ENCODE assay signal across 1 cellular context in genomic region chr15:65796610-65797012, GRCh38.
TF ChIP-seq lines count a peak whose summit lies in the region.

No MANE protein-coding gene starts in this region.

TF ChIP-seq in K562, 482 proteins besides CTCF, POLR2A, EP300 and RAD21 (continued from another document and continues in another):
- TF ChIP-seq UBTF (IDR thresholded peaks at IDR 0.05; ENCODE audit: borderline replicate concordance in 1 of 2, low read depth in 2 of 2, low read length in 2 of 2) = no peak
- peak; percentile 85; the same call in 1 of the 2 replicates for TF ChIP-seq CTBP1 (IDR thresholded peaks at IDR 0.05; ENCODE audit: borderline replicate concordance)
- no peak for TF ChIP-seq PRMT5 (CRISPR knock-in tag; IDR thresholded peaks at IDR 0.05)
- TF ChIP-seq KLF6 (CRISPR knock-in tag; IDR thresholded peaks at IDR 0.05; ENCODE audit: borderline replicate concordance) = no peak
- TF ChIP-seq MCM7 (IDR thresholded peaks at IDR 0.05) = no peak
- TF ChIP-seq C11orf30 (IDR thresholded peaks at IDR 0.05; ENCODE audit: low read depth) = peak; percentile 99
- TF ChIP-seq ZNF274 (IDR thresholded peaks at IDR 0.05; ENCODE audit: borderline replicate concordance, low read depth, low read length) = no peak
- no peak for TF ChIP-seq U2AF2 (optimal IDR thresholded peaks at IDR 0.05; ENCODE audit: low read depth, low read length)
- peak; percentile 41; the same call in 1 of the 2 replicates for TF ChIP-seq STAT5A (IDR thresholded peaks at IDR 0.05; ENCODE audit: borderline replicate concordance, low read length)
- no peak for TF ChIP-seq TSC22D4 (tag; IDR thresholded peaks at IDR 0.05)
- no peak for TF ChIP-seq MECOM (CRISPR knock-in tag; IDR thresholded peaks at IDR 0.05)
- TF ChIP-seq RCOR1 (IDR thresholded peaks at IDR 0.05; ENCODE audit: borderline replicate concordance in 1 of 2, low read depth in 2 of 2, low read length in 2 of 2) = peak in 1 of 2 experiments; percentile 91; a peak in 2 of 4 replicates
- no peak for TF ChIP-seq CHD7 (IDR thresholded peaks at IDR 0.05; ENCODE audit: low read depth, low read length)
- no peak for TF ChIP-seq CBFB (CRISPR knock-in tag; IDR thresholded peaks at IDR 0.05)
- TF ChIP-seq ID3 (CRISPR knock-in tag; IDR thresholded peaks at IDR 0.05) = no peak
- no peak for TF ChIP-seq ID3 (tag; IDR thresholded peaks at IDR 0.05)
- peak in 1 of 2 experiments; percentile 56; a peak in 2 of 4 replicates for TF ChIP-seq HDAC1 (IDR thresholded peaks at IDR 0.05)
- no peak for TF ChIP-seq PML (IDR thresholded peaks at IDR 0.05; ENCODE audit: low read length)
- TF ChIP-seq MAFF (IDR thresholded peaks at IDR 0.05; ENCODE audit: low read length) = peak; percentile 96
- TF ChIP-seq KLF16 (IDR thresholded peaks at IDR 0.05) = no peak
- TF ChIP-seq ZC3H4 (CRISPR knock-in tag; IDR thresholded peaks at IDR 0.05; ENCODE audit: borderline replicate concordance) = no peak
- TF ChIP-seq SMARCE1 (IDR thresholded peaks at IDR 0.05) = peak; percentile 47; the same call in 1 of the 2 replicates
- peak; percentile 71 for TF ChIP-seq ARID1B (IDR thresholded peaks at IDR 0.05)
- TF ChIP-seq CREBBP (IDR thresholded peaks at IDR 0.05; ENCODE audit: low read depth, low read length) = no peak
- TF ChIP-seq CBFA2T2 (conservative IDR thresholded peaks at IDR 0.05) = no peak
- TF ChIP-seq ZNF780A (CRISPR knock-in tag; IDR thresholded peaks at IDR 0.05) = no peak
- TF ChIP-seq ZNF583 (CRISPR knock-in tag; IDR thresholded peaks at IDR 0.05) = no peak
- no peak for TF ChIP-seq SFPQ (IDR thresholded peaks at IDR 0.05; ENCODE audit: low read depth, low read length)
- TF ChIP-seq ZNF609 (CRISPR knock-in tag; IDR thresholded peaks at IDR 0.05; ENCODE audit: borderline replicate concordance) = no peak
- no peak for TF ChIP-seq MAZ (CRISPR knock-in tag; conservative IDR thresholded peaks at IDR 0.05 in 1 of 2, IDR thresholded peaks at IDR 0.05 in 1 of 2)
- no peak for TF ChIP-seq POLR2B (IDR thresholded peaks at IDR 0.05; ENCODE audit: low read depth, partially characterized antibody)
- peak; percentile 47; the same call in 1 of the 2 replicates for TF ChIP-seq SOX6 (IDR thresholded peaks at IDR 0.05)
- TF ChIP-seq ZBTB1 (CRISPR knock-in tag; IDR thresholded peaks at IDR 0.05; ENCODE audit: borderline replicate concordance, low read depth) = no peak
- TF ChIP-seq ZEB2 (IDR thresholded peaks at IDR 0.05) = 0 out of 2 replicates have a peak, but pooled peaks have one; percentile 14
- TF ChIP-seq ZNF444 (CRISPR knock-in tag; IDR thresholded peaks at IDR 0.05) = no peak
- no peak for TF ChIP-seq USF1 (CRISPR knock-in tag; IDR thresholded peaks at IDR 0.05)
- peak; percentile 32 for TF ChIP-seq CCNT2 (IDR thresholded peaks at IDR 0.05; ENCODE audit: borderline replicate concordance, extremely low read depth, insufficient read length, low read depth, low read length)
